ENCODE assay signal across 16 cellular contexts in the genomic region with DNA sequence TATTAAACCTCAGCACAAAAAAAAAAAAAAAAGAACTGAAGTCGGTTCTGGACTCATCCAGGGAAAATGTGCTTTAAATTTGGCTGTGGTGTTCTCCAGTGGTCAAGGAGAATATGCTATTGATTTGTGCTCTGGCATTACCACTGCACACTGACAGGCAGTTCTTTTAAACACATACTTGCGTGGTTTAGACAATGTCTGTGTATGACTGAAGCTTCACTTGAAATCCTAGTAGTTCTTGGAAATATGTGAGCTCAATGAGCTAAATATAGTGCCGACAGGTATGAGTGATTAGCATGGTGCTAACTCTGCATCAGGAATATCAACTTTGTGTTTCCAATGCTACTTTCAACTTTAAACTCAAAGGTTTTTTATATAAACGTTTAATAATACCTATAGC.
DNase-seq lines count a peak whose midpoint lies in the region; ATAC-seq and TF ChIP-seq lines count a peak whose summit lies in the region.
"Had no signal": no experiment of that assay in that cellular context is flagged by ENCODE, and none has a peak within 500 bp of the region (broad histone marks: within the 10 kb centered on the region; RNA-seq: fewer than 3 reads in every experiment).

No MANE protein-coding gene starts in this region.

- DNase-seq in activated naive CD8-positive, alpha-beta T cell treated with anti-CD3 and anti-CD28 coated beads, Interleukin-2, amount 10 ng/mL, durations not matched to agents 7 days and 5 days: no peak
- DNase-seq in activated naive CD8-positive, alpha-beta T cell treated with anti-CD3 and anti-CD28 coated beads for 36 hours: no peak
- DNase-seq in MV-4-11 (lab: John Stamatoyannopoulos, UW): peak; percentile 51
- no peak for DNase-seq in esophagus muscularis mucosa (ENCODE audit: extremely low spot score)
- no peak for DNase-seq in NCI-H345 (lab: John Stamatoyannopoulos, UW)
- no peak for DNase-seq in NCI-H1105 treated with DMSO at 0.1 percent for 48 hours (lab: John Stamatoyannopoulos, UW)
- no peak for DNase-seq in Calu3
- DNase-seq: CD8-positive, alpha-beta T cell; H9; NCI-H1105; NCI-H187 treated with DMSO at 0.1 percent for 48 hours; NCI-H82; SK-N-SH had no signal

- no peaks in the 10 kb centered on the region for H3K27me3 ChIP-seq in esophagus muscularis mucosa

- H3K4me3 Mint-ChIP-seq in activated naive CD8-positive, alpha-beta T cell treated with anti-CD3 and anti-CD28 coated beads, Interleukin-2, amount 10 ng/mL, durations not matched to agents 7 days and 5 days: no peak overlapping the region
- no peak overlapping the region for H3K4me3 Mint-ChIP-seq in activated naive CD8-positive, alpha-beta T cell treated with anti-CD3 and anti-CD28 coated beads for 36 hours
- H3K4me3 Mint-ChIP-seq in Calu3 (ENCODE audit: low read depth, unreplicated experiment): no peak overlapping the region
- H3K4me3 Mint-ChIP-seq: CD8-positive, alpha-beta T cell; H9; IgD-negative memory B cell had no signal

- peaks cover 0 to 41% (median 18%) of the 10 kb centered on the region in 4 donors for H3K4me1 ChIP-seq in esophagus muscularis mucosa

- H3K9me3 Mint-ChIP-seq in activated naive CD8-positive, alpha-beta T cell treated with anti-CD3 and anti-CD28 coated beads, Interleukin-2, amount 10 ng/mL, durations not matched to agents 7 days and 5 days: peaks cover 6% of the 10 kb centered on the region
- peaks cover 6% of the 10 kb centered on the region for H3K9me3 Mint-ChIP-seq in activated naive CD8-positive, alpha-beta T cell treated with anti-CD3 and anti-CD28 coated beads for 36 hours
- peaks cover 4% of the 10 kb centered on the region for H3K9me3 Mint-ChIP-seq in Calu3 (ENCODE audit: low read depth, unreplicated experiment)
- H3K9me3 Mint-ChIP-seq: H9 had no signal

- peaks cover 12% of the 10 kb centered on the region for H3K4me1 Mint-ChIP-seq in activated naive CD8-positive, alpha-beta T cell treated with anti-CD3 and anti-CD28 coated beads, Interleukin-2, amount 10 ng/mL, durations not matched to agents 7 days and 5 days
- H3K4me1 Mint-ChIP-seq in activated naive CD8-positive, alpha-beta T cell treated with anti-CD3 and anti-CD28 coated beads for 36 hours: peaks cover 4% of the 10 kb centered on the region
- H3K4me1 Mint-ChIP-seq in Calu3 (ENCODE audit: low read depth, unreplicated experiment): no peaks in the 10 kb centered on the region
- H3K4me1 Mint-ChIP-seq: H9 had no signal

- ATAC-seq in activated naive CD8-positive, alpha-beta T cell treated with anti-CD3 and anti-CD28 coated beads, Interleukin-2, amount 10 ng/mL, durations not matched to agents 7 days and 5 days (ENCODE audit: low read depth): peak; percentile 50
- ATAC-seq in GM19035 (IDR thresholded peaks at IDR 0.05; ENCODE audit: unreplicated experiment): no peak
- ATAC-seq: CD8-positive, alpha-beta T cell; Right ventricle myocardium inferior had no signal

- H3K27ac Mint-ChIP-seq in activated naive CD8-positive, alpha-beta T cell treated with anti-CD3 and anti-CD28 coated beads, Interleukin-2, amount 10 ng/mL, durations not matched to agents 7 days and 5 days: no peak overlapping the region
- no peak overlapping the region for H3K27ac Mint-ChIP-seq in activated naive CD8-positive, alpha-beta T cell treated with anti-CD3 and anti-CD28 coated beads for 36 hours
- H3K27ac Mint-ChIP-seq in Calu3 (ENCODE audit: unreplicated experiment): no peak overlapping the region
- H3K27ac Mint-ChIP-seq: CD8-positive, alpha-beta T cell; H9; IgD-negative memory B cell had no signal

- POLR2A ChIA-PET in activated naive CD8-positive, alpha-beta T cell treated with anti-CD3 and anti-CD28 coated beads, Interleukin-2, amount 10 ng/mL, durations not matched to agents 7 days and 5 days (lab: Charles Lee): no interaction called here

- intact Hi-C loops in esophagus muscularis mucosa (cut with DNase I) (no loop called here), Calu3 (cut with micrococcal nuclease; ENCODE audit: unreplicated experiment) (no loop called here)

- no peak for TF ChIP-seq POLR2A in esophagus muscularis mucosa (IDR thresholded peaks at IDR 0.05; ENCODE audit: low read depth)

- H3K36me3 Mint-ChIP-seq in activated naive CD8-positive, alpha-beta T cell treated with anti-CD3 and anti-CD28 coated beads, Interleukin-2, amount 10 ng/mL, durations not matched to agents 7 days and 5 days: peaks cover 9% of the 10 kb centered on the region
- peaks cover 39% of the 10 kb centered on the region for H3K36me3 Mint-ChIP-seq in activated naive CD8-positive, alpha-beta T cell treated with anti-CD3 and anti-CD28 coated beads for 36 hours
- no peaks in the 10 kb centered on the region for H3K36me3 Mint-ChIP-seq in Calu3 (ENCODE audit: insufficient read depth, unreplicated experiment)

- no peak for TF ChIP-seq EP300 in esophagus muscularis mucosa (IDR thresholded peaks at IDR 0.05)

- no peaks in the 10 kb centered on the region for H3K36me3 ChIP-seq in esophagus muscularis mucosa

- WGBS in esophagus muscularis mucosa: 50% methylated on average over 4 of the region's 4 CpGs

- no TSS peak for BruUV-seq in Calu3 (replicated peaks; lab: Mats Ljungman, UMichigan)

- H3K27ac ChIP-seq in esophagus muscularis mucosa (replicated peaks in 1 of 4): peak overlapping the region in 3 of 4 donors; percentile 16 to 34 (median 32)

- TF ChIP-seq CTCF in esophagus muscularis mucosa (IDR thresholded peaks at IDR 0.05) (no peak), Calu3 (IDR thresholded peaks at IDR 0.05; ENCODE audit: unreplicated experiment) (no peak)

- H3K4me3 ChIP-seq in esophagus muscularis mucosa: no peak overlapping the region

- no peaks in the 10 kb centered on the region for H3K27me3 Mint-ChIP-seq in activated naive CD8-positive, alpha-beta T cell treated with anti-CD3 and anti-CD28 coated beads, Interleukin-2, amount 10 ng/mL, durations not matched to agents 7 days and 5 days
- no peaks in the 10 kb centered on the region for H3K27me3 Mint-ChIP-seq in activated naive CD8-positive, alpha-beta T cell treated with anti-CD3 and anti-CD28 coated beads for 36 hours
- no peaks in the 10 kb centered on the region for H3K27me3 Mint-ChIP-seq in Calu3 (ENCODE audit: unreplicated experiment)
- H3K27me3 Mint-ChIP-seq: IgD-negative memory B cell had no signal

- CTCF ChIA-PET in Calu3 (lab: Charles Lee): no interaction called here

- no peaks in the 10 kb centered on the region for H3K9me3 ChIP-seq in esophagus muscularis mucosa
- H3K9me3 ChIP-seq: SK-N-SH had no signal
